ENCODE assay signal across 30 cellular contexts in genomic region chr19:8438236-8438635, GRCh38.
"Had no signal": no experiment of that assay in that cellular context is flagged by ENCODE, and none has a peak within 500 bp of the region (broad histone marks: within the 10 kb centered on the region; RNA-seq: fewer than 3 reads in every experiment).

No MANE protein-coding gene starts in this region.

- H3K9me3 ChIP-seq: colonic mucosa, gastroesophageal sphincter, lower lobe of right lung, right lobe of liver, thoracic aorta, upper lobe of left lung had no signal

- H3K27me3 Mint-ChIP-seq: activated B cell treated with CpG ODN at 0.5 μM for 24 hours; activated CD8-positive, alpha-beta T cell treated with anti-CD3 and anti-CD28 coated beads for 36 hours; activated naive CD4-positive, alpha-beta T cell treated with anti-CD3 and anti-CD28 coated beads, Interleukin-2, amount 50 U/mL, for 24 hours; activated naive CD8-positive, alpha-beta T cell treated with anti-CD3 and anti-CD28 coated beads, Interleukin-2, amount 50 U/mL, for 24 hours; central memory CD8-positive, alpha-beta T cell; effector memory CD8-positive, alpha-beta T cell; progenitor cell of endocrine pancreas; stimulated activated naive CD8-positive, alpha-beta T cell treated with anti-CD3 and anti-CD28 coated beads, Interleukin-15, Interleukin-2, amounts not matched to agents 100 ng/mL and 50 ng/mL, for 24 hours had no signal

- H3K4me3 ChIP-seq: colonic mucosa, dorsolateral prefrontal cortex, gastroesophageal sphincter, hepatocyte, lower lobe of right lung, neural progenitor cell, right lobe of liver, thoracic aorta, upper lobe of left lung had no signal

- H3K4me3 Mint-ChIP-seq: activated B cell treated with CpG ODN at 0.5 μM for 24 hours; activated CD8-positive, alpha-beta T cell treated with anti-CD3 and anti-CD28 coated beads for 36 hours; activated naive CD4-positive, alpha-beta T cell treated with anti-CD3 and anti-CD28 coated beads, Interleukin-2, amount 50 U/mL, for 24 hours; activated naive CD8-positive, alpha-beta T cell treated with anti-CD3 and anti-CD28 coated beads, Interleukin-2, amount 50 U/mL, for 24 hours; activated T-cell treated with anti-CD3 and anti-CD28 coated beads, Interleukin-2, amount 50 U/mL, for 4 hours; central memory CD8-positive, alpha-beta T cell; effector memory CD8-positive, alpha-beta T cell; natural killer cell; neural progenitor cell; stimulated activated effector memory CD8-positive, alpha-beta T cell treated with anti-CD3 and anti-CD28 coated beads, Interleukin-12 subunit alpha, Interleukin-12 subunit beta, amount 100 ng/mL, for 72 hours; stimulated activated naive CD8-positive, alpha-beta T cell treated with anti-CD3 and anti-CD28 coated beads, Interleukin-15, Interleukin-2, amounts not matched to agents 100 ng/mL and 50 ng/mL, for 24 hours had no signal

- H3K4me2 ChIP-seq: hepatocyte, neural progenitor cell had no signal

- H3K36me3 Mint-ChIP-seq: natural killer cell had no signal

- FAIRE-seq: bronchial epithelial cell, endothelial cell of umbilical vein had no signal

- H3K27ac ChIP-seq: colonic mucosa, dorsolateral prefrontal cortex, gastroesophageal sphincter, hepatocyte, lower lobe of right lung, neural progenitor cell, right lobe of liver, thoracic aorta, upper lobe of left lung had no signal

- ATAC-seq: activated CD8-positive, alpha-beta T cell treated with anti-CD3 and anti-CD28 coated beads for 36 hours; activated naive CD8-positive, alpha-beta T cell treated with anti-CD3 and anti-CD28 coated beads, Interleukin-2, amount 50 U/mL, for 24 hours; activated T-cell treated with anti-CD3 and anti-CD28 coated beads, Interleukin-2, amount 50 U/mL, for 4 hours; effector memory CD8-positive, alpha-beta T cell; gastroesophageal sphincter; left lobe of liver; lower lobe of right lung; natural killer cell; right lobe of liver; stimulated activated effector memory CD8-positive, alpha-beta T cell treated with anti-CD3 and anti-CD28 coated beads, Interleukin-12 subunit alpha, Interleukin-12 subunit beta, amount 100 ng/mL, for 72 hours had no signal

- H3K27me3 ChIP-seq: colonic mucosa, dorsolateral prefrontal cortex, gastroesophageal sphincter, hepatocyte, neural progenitor cell, right lobe of liver, upper lobe of left lung had no signal

- H3K36me3 ChIP-seq: colonic mucosa, neural progenitor cell had no signal

- H3K4me1 ChIP-seq: colonic mucosa, neural progenitor cell had no signal

- H3K9me3 Mint-ChIP-seq: activated B cell treated with CpG ODN at 0.5 μM for 24 hours; activated CD8-positive, alpha-beta T cell treated with anti-CD3 and anti-CD28 coated beads for 36 hours; activated naive CD4-positive, alpha-beta T cell treated with anti-CD3 and anti-CD28 coated beads, Interleukin-2, amount 50 U/mL, for 24 hours; activated naive CD8-positive, alpha-beta T cell treated with anti-CD3 and anti-CD28 coated beads, Interleukin-2, amount 50 U/mL, for 24 hours; activated T-cell treated with anti-CD3 and anti-CD28 coated beads, Interleukin-2, amount 50 U/mL, for 4 hours; activated T-helper 2 cell treated with anti-CD3 and anti-CD28 coated beads, Interferon-gamma antibody, Interleukin-2, Interleukin-4, amounts not matched to agents 10 μg/mL and 5 μg/mL and 100 μg/mL, durations not matched to agents 14 hours and 24 hours and 36 hours; central memory CD8-positive, alpha-beta T cell; effector memory CD8-positive, alpha-beta T cell; natural killer cell; neural progenitor cell; stimulated activated effector memory CD8-positive, alpha-beta T cell treated with anti-CD3 and anti-CD28 coated beads, Interleukin-12 subunit alpha, Interleukin-12 subunit beta, amount 100 ng/mL, for 72 hours; stimulated activated naive CD8-positive, alpha-beta T cell treated with anti-CD3 and anti-CD28 coated beads, Interleukin-15, Interleukin-2, amounts not matched to agents 100 ng/mL and 50 ng/mL, for 24 hours had no signal

- H3K27ac Mint-ChIP-seq: activated B cell treated with CpG ODN at 0.5 μM for 24 hours; activated CD8-positive, alpha-beta T cell treated with anti-CD3 and anti-CD28 coated beads for 36 hours; activated naive CD4-positive, alpha-beta T cell treated with anti-CD3 and anti-CD28 coated beads, Interleukin-2, amount 50 U/mL, for 24 hours; activated naive CD8-positive, alpha-beta T cell treated with anti-CD3 and anti-CD28 coated beads, Interleukin-2, amount 50 U/mL, for 24 hours; activated T-helper 2 cell treated with anti-CD3 and anti-CD28 coated beads, Interferon-gamma antibody, Interleukin-2, Interleukin-4, amounts not matched to agents 10 μg/mL and 5 μg/mL and 100 μg/mL, durations not matched to agents 14 hours and 24 hours and 36 hours; natural killer cell; neural progenitor cell; progenitor cell of endocrine pancreas; stimulated activated effector memory CD8-positive, alpha-beta T cell treated with anti-CD3 and anti-CD28 coated beads, Interleukin-12 subunit alpha, Interleukin-12 subunit beta, amount 100 ng/mL, for 72 hours; stimulated activated naive CD8-positive, alpha-beta T cell treated with anti-CD3 and anti-CD28 coated beads, Interleukin-15, Interleukin-2, amounts not matched to agents 100 ng/mL and 50 ng/mL, for 24 hours had no signal

- H2AFZ ChIP-seq: hepatocyte, neural progenitor cell had no signal

- DNase-seq: activated B cell treated with CpG ODN at 0.5 μM for 24 hours; activated CD4-positive, alpha-beta T cell treated with anti-CD3 and anti-CD28 coated beads, Interleukin-2, amount 50 U/mL, for 1 hour; activated CD8-positive, alpha-beta T cell treated with anti-CD3 and anti-CD28 coated beads for 36 hours; activated naive CD8-positive, alpha-beta T cell treated with anti-CD3 and anti-CD28 coated beads, Interleukin-2, amount 50 U/mL, for 24 hours; activated T-cell treated with anti-CD3 and anti-CD28 coated beads, Interleukin-2, amount 50 U/mL, for 4 hours; amygdala; colonic mucosa; dorsolateral prefrontal cortex; effector memory CD8-positive, alpha-beta T cell; lower lobe of right lung; mesenchymal stem cell; natural killer cell; stimulated activated CD4-positive, alpha-beta T cell treated with anti-CD3 and anti-CD28 coated beads, Interleukin-12 subunit alpha, Interleukin-12 subunit beta, amount 100 ng/mL, for 4 hours; stimulated activated CD4-positive, alpha-beta T cell treated with anti-CD3 and anti-CD28 coated beads, Interleukin-4, amount 100 ng/mL, for 1 hour; T-helper 2 cell had no signal

- H3K4me1 Mint-ChIP-seq: activated B cell treated with CpG ODN at 0.5 μM for 24 hours; central memory CD8-positive, alpha-beta T cell; natural killer cell; stimulated activated effector memory CD8-positive, alpha-beta T cell treated with anti-CD3 and anti-CD28 coated beads, Interleukin-12 subunit alpha, Interleukin-12 subunit beta, amount 100 ng/mL, for 72 hours had no signal

- H3K9ac ChIP-seq: neural progenitor cell had no signal
